21 cellular contexts compared by ENCODE assay signal in genomic region chr5:152170350-152170749, GRCh38.
DNase-seq lines count a peak whose midpoint lies in the region; FAIRE-seq and TF ChIP-seq lines count a peak whose summit lies in the region.
"Had no signal": no experiment of that assay in that cellular context is flagged by ENCODE, and none has a peak within 500 bp of the region (broad histone marks: within the 10 kb centered on the region; RNA-seq: fewer than 3 reads in every experiment).

No MANE protein-coding gene starts in this region.

- H4K8ac ChIP-seq in trophoblast cell (ENCODE audit: low read depth, low read length): no peak overlapping the region

- H3K9me3 ChIP-seq in trophoblast cell (ENCODE audit: insufficient read depth, low read depth, low read length) (no peaks in the 10 kb centered on the region), esophagus squamous epithelium (no peaks in the 10 kb centered on the region)
- H3K9me3 ChIP-seq: A549; BLaER1 treated with 17β-estradiol and CSF1 and Interleukin-3, amounts not matched to agents 10 nM and 100 nM had no signal

- H3K4ac ChIP-seq in trophoblast cell (ENCODE audit: low read depth, low read length): no peak overlapping the region

- no CpG with 5 or more reads among the region's 4 CpGs for WGBS in trophoblast cell (ENCODE audit: extremely low coverage, insufficient coverage, insufficient read length)
- 29% methylated on average over 4 of the region's 4 CpGs; no CpG with 5 or more reads in 1 of the 2 donors for WGBS in esophagus squamous epithelium, 2 donors

- no peaks in the 10 kb centered on the region for H3K79me1 ChIP-seq in trophoblast cell (ENCODE audit: low read length)

- no peak for TF ChIP-seq POLR2A in esophagus squamous epithelium (IDR thresholded peaks at IDR 0.05)

- H3K18ac ChIP-seq in trophoblast cell (ENCODE audit: low read length): no peak overlapping the region

- H3K9ac ChIP-seq in trophoblast cell (ENCODE audit: low read length): peak overlapping the region; percentile 58
- H3K9ac ChIP-seq: BLaER1 treated with 17β-estradiol and CSF1 and Interleukin-3, amounts not matched to agents 10 nM and 100 nM had no signal

- no peak overlapping the region for H3K14ac ChIP-seq in trophoblast cell (ENCODE audit: low read length)

- no peak for FAIRE-seq in HTR-8/SVneo (lab: Jason Lieb, UNC)
- FAIRE-seq: A549, colon, RCC 7860, TTC549 had no signal

- no peak overlapping the region for H3K4me2 ChIP-seq in trophoblast cell (ENCODE audit: low read length)
- H3K4me2 ChIP-seq: A549; BLaER1 treated with 17β-estradiol and CSF1 and Interleukin-3, amounts not matched to agents 10 nM and 100 nM had no signal

- H3K36me3 ChIP-seq in trophoblast cell (ENCODE audit: control insufficient read depth in 1 of 2, insufficient read depth in 2 of 2, low read length in 2 of 2) (no peaks in the 10 kb centered on the region), esophagus squamous epithelium (no peaks in the 10 kb centered on the region)
- H3K36me3 ChIP-seq: BLaER1 treated with 17β-estradiol and CSF1 and Interleukin-3, amounts not matched to agents 10 nM and 100 nM; heart left ventricle had no signal

- TF ChIP-seq CTCF in VCaP (conservative IDR thresholded peaks at IDR 0.05) (peak; percentile 28; the same call in 1 of the 2 replicates), esophagus squamous epithelium (IDR thresholded peaks at IDR 0.05) (no peak)

- intact Hi-C loops in esophagus squamous epithelium (cut with DNase I): no loop called here

- no peak overlapping the region for H2BK120ac ChIP-seq in trophoblast cell (ENCODE audit: insufficient read depth, low read length, poor library complexity)

- H3K27me3 ChIP-seq in trophoblast cell (ENCODE audit: insufficient read depth, low read length): no peaks in the 10 kb centered on the region
- H3K27me3 ChIP-seq in esophagus squamous epithelium: no peaks in the 10 kb centered on the region
- H3K27me3 ChIP-seq: BLaER1 treated with 17β-estradiol and CSF1 and Interleukin-3, amounts not matched to agents 10 nM and 100 nM; heart left ventricle had no signal

- H3K4me3 ChIP-seq in trophoblast cell (ENCODE audit: low read depth, low read length) (no peak overlapping the region), esophagus squamous epithelium (no peak overlapping the region)
- H3K4me3 ChIP-seq: A549; BLaER1 treated with 17β-estradiol and CSF1 and Interleukin-3, amounts not matched to agents 10 nM and 100 nM; heart left ventricle; skin epidermis had no signal

- no peak overlapping the region for H2AK5ac ChIP-seq in trophoblast cell (ENCODE audit: low read length)

- H2BK12ac ChIP-seq in trophoblast cell (ENCODE audit: low read length): no peak overlapping the region

- H3K27ac ChIP-seq in VCaP: no peak overlapping the region
- no peak overlapping the region for H3K27ac ChIP-seq in trophoblast cell (ENCODE audit: low read depth, low read length)
- no peak overlapping the region for H3K27ac ChIP-seq in esophagus squamous epithelium
- H3K27ac ChIP-seq: A549; BLaER1 treated with 17β-estradiol and CSF1 and Interleukin-3, amounts not matched to agents 10 nM and 100 nM; heart left ventricle; skin epidermis had no signal

- H4K12ac ChIP-seq in trophoblast cell (ENCODE audit: low read depth, low read length): no peak overlapping the region

- DNase-seq in DMS53 (lab: John Stamatoyannopoulos, UW) (peak; percentile 19), DMS53 treated with DMSO at 0.1 percent for 48 hours (lab: John Stamatoyannopoulos, UW; ENCODE audit: unreplicated experiment) (no peak), HTR-8/SVneo (ENCODE audit: insufficient read length, low spot score) (peak; percentile 12), trophoblast cell (no peak), KBM-7 (no peak), esophagus squamous epithelium (lab: John Stamatoyannopoulos, UW) (no peak), NCI-H1930 (lab: John Stamatoyannopoulos, UW) (no peak)
- DNase-seq: activated CD4-positive, alpha-beta T cell treated with anti-CD3 and anti-CD28 coated beads, Interleukin-2, amount 50 U/mL, for 48 hours; activated naive CD4-positive, alpha-beta T cell treated with anti-CD3 and anti-CD28 coated beads, Interleukin-2, amount 10 ng/mL, durations not matched to agents 7 days and 5 days; naive thymus-derived CD4-positive, alpha-beta T cell; NCI-H2029 treated with DMSO at 0.1 percent for 48 hours; NCI-H526 treated with DMSO at 0.1 percent for 48 hours; stimulated activated CD4-positive, alpha-beta T cell treated with anti-CD3 and anti-CD28 coated beads, Interleukin-4, amount 100 ng/mL, for 24 hours had no signal

- H3K23ac ChIP-seq in trophoblast cell (ENCODE audit: low read length): no peak overlapping the region

- H2BK5ac ChIP-seq in trophoblast cell (ENCODE audit: low read depth, low read length, poor library complexity): no peak overlapping the region

- in situ Hi-C loops in KBM-7 (cut with MboI; ENCODE audit: low pct_unique_long_range_greater_than_20kb, low sequenced_read_pairs): no loop called here

- no peak overlapping the region for H4K91ac ChIP-seq in trophoblast cell (ENCODE audit: low read depth, low read length)

- no peak overlapping the region for H2AFZ ChIP-seq in trophoblast cell (ENCODE audit: insufficient read depth, low read length, poor library complexity)

- H3K4me1 ChIP-seq in trophoblast cell (ENCODE audit: control insufficient read depth in 1 of 2, insufficient read depth in 2 of 2, low read length in 2 of 2): no peaks in the 10 kb centered on the region
- no peaks in the 10 kb centered on the region for H3K4me1 ChIP-seq in esophagus squamous epithelium
- H3K4me1 ChIP-seq: A549; BLaER1 treated with 17β-estradiol and CSF1 and Interleukin-3, amounts not matched to agents 10 nM and 100 nM; heart left ventricle had no signal

- H3K79me2 ChIP-seq in trophoblast cell (ENCODE audit: control insufficient read depth, insufficient read depth, low read length, poor library complexity): no peaks in the 10 kb centered on the region

Comparison
In these comparisons a context has a peak if more than half of its experiments do, and no peak if none do; other contexts are left out.
1. DNase-seq: peak in DMS53 (single experiment) and HTR-8/SVneo (single experiment); none in DMS53 treated with DMSO at 0.1 percent for 48 hours (single experiment), trophoblast cell (0 of 2), KBM-7 (single experiment), esophagus squamous epithelium (single experiment) and NCI-H1930 (0 of 2).